9 cellular contexts compared by ENCODE assay signal in genomic region chr1:23216771-23217420, GRCh38. TPM values are rescaled to one million over a fixed set of nuclear protein-coding genes. Genes with fewer than 3 reads are reported as not detected.
DNase-seq lines count a peak whose midpoint lies in the region; ATAC-seq and TF ChIP-seq lines count a peak whose summit lies in the region.
"Had no signal": no experiment of that assay in that cellular context is flagged by ENCODE, and none has a peak within 500 bp of the region (broad histone marks: within the 10 kb centered on the region; RNA-seq: fewer than 3 reads in every experiment).

No MANE protein-coding gene starts in this region.

- TF ChIP-seq CTCF in 22Rv1 (IDR thresholded peaks at IDR 0.05) = peak; percentile 80
- TF ChIP-seq CTCF in activated CD8-positive, alpha-beta T cell treated with anti-CD3 and anti-CD28 coated beads for 36 hours (IDR thresholded peaks at IDR 0.05) = peak; percentile 96
- TF ChIP-seq CTCF in fibroblast of lung (conservative IDR thresholded peaks at IDR 0.05 in 1 of 2, IDR thresholded peaks at IDR 0.05 in 1 of 2; ENCODE audit: low read depth in 1 of 2, low read length in 2 of 2) = peak; percentile 27
- peak; percentile 53 for TF ChIP-seq CTCF in psoas muscle (IDR thresholded peaks at IDR 0.05)

- no peak overlapping the region for H3K27ac Mint-ChIP-seq in activated CD8-positive, alpha-beta T cell treated with anti-CD3 and anti-CD28 coated beads for 36 hours

- intact Hi-C loops in activated CD8-positive, alpha-beta T cell treated with anti-CD3 and anti-CD28 coated beads for 36 hours (cut with micrococcal nuclease) = no loop called here
- intact Hi-C loops in psoas muscle (cut with DNase I) = loop anchor here in 1 of 2 donors (5.0 kb wide), 1 partner anchor 55 kb away; no protein-coding TSS in a partner anchor

- no peaks in the 10 kb centered on the region for H3K9me3 Mint-ChIP-seq in activated CD8-positive, alpha-beta T cell treated with anti-CD3 and anti-CD28 coated beads for 36 hours

- H3K9me3 ChIP-seq in fibroblast of lung (ENCODE audit: control insufficient read depth, insufficient read depth, low read depth, low read length) (no peaks in the 10 kb centered on the region), psoas muscle (no peaks in the 10 kb centered on the region)

- H3K4me3 ChIP-seq in H7 (ENCODE audit: insufficient read depth, low read depth, low read length) (peak overlapping the region; percentile 82), fibroblast of lung (replicated peaks in 1 of 4; ENCODE audit: control extremely low read depth in 1 of 4, insufficient read depth in 1 of 4, low read depth in 3 of 4, low read length in 4 of 4) (peak overlapping the region in 2 of 4 experiments; percentile 14 to 28), psoas muscle (peak overlapping the region; percentile 60)

- DNase-seq in H7 = peak; percentile 95
- peak; percentile 49 for DNase-seq in activated CD8-positive, alpha-beta T cell treated with anti-CD3 and anti-CD28 coated beads for 36 hours
- no peak for DNase-seq in fibroblast of lung (ENCODE audit: low read depth in 2 of 2)
- DNase-seq in psoas muscle = peak in 1 of 2 donors; percentile 19
- DNase-seq in NCI-H2171 treated with DMSO at 0.1 percent for 48 hours (lab: John Stamatoyannopoulos, UW) = no peak
- no peak for DNase-seq in NK-92 (lab: John Stamatoyannopoulos, UW; ENCODE audit: unreplicated experiment)

- H3K79me2 ChIP-seq in fibroblast of lung (ENCODE audit: control insufficient read depth, insufficient read depth, low read length) = no peaks in the 10 kb centered on the region

- CTCF ChIA-PET in activated CD8-positive, alpha-beta T cell treated with anti-CD3 and anti-CD28 coated beads for 36 hours (lab: Charles Lee) = interaction anchor here (0.6 to 2.3 kb wide), 17 partner anchors 8 to 188 kb away, joined by 3 to 10 read pairs (median 3); no protein-coding TSS in a partner anchor

- no peak overlapping the region for H3K27ac ChIP-seq in 22Rv1
- H3K27ac ChIP-seq in fibroblast of lung (ENCODE audit: insufficient read depth, low read length) = no peak overlapping the region
- H3K27ac ChIP-seq in psoas muscle = no peak overlapping the region
- H3K27ac ChIP-seq: epithelial cell of prostate had no signal

- peaks cover 57% of the 10 kb centered on the region for H3K27me3 Mint-ChIP-seq in activated CD8-positive, alpha-beta T cell treated with anti-CD3 and anti-CD28 coated beads for 36 hours

- WGBS in psoas muscle, 3 donors = 1% methylated on average over 28 to 78 of the region's 78 CpGs

- H3K4me2 ChIP-seq in fibroblast of lung (ENCODE audit: extremely low read depth, insufficient read depth, low read length) = peak overlapping the region; percentile 64

- no peaks in the 10 kb centered on the region for H4K20me1 ChIP-seq in fibroblast of lung (ENCODE audit: control insufficient read depth, extremely low read depth, insufficient read depth, low read length)

- H3K4me3 Mint-ChIP-seq in activated CD8-positive, alpha-beta T cell treated with anti-CD3 and anti-CD28 coated beads for 36 hours = no peak overlapping the region

- peak; percentile 88 for ATAC-seq in activated CD8-positive, alpha-beta T cell treated with anti-CD3 and anti-CD28 coated beads for 36 hours
- ATAC-seq in psoas muscle = peak in 1 of 4 donors; percentile 46
- ATAC-seq in GM18502 (IDR thresholded peaks at IDR 0.05; ENCODE audit: poor library complexity, unreplicated experiment) = no peak

- no peak overlapping the region for H3K9ac ChIP-seq in fibroblast of lung (ENCODE audit: insufficient read depth, low read length)

- H3K4me1 Mint-ChIP-seq in activated CD8-positive, alpha-beta T cell treated with anti-CD3 and anti-CD28 coated beads for 36 hours (ENCODE audit: low read depth) = peaks cover 6% of the 10 kb centered on the region

- POLR2A ChIA-PET in activated CD8-positive, alpha-beta T cell treated with anti-CD3 and anti-CD28 coated beads for 36 hours (lab: Charles Lee) = no interaction called here

- H3K4me1 ChIP-seq in fibroblast of lung (ENCODE audit: control insufficient read depth, extremely low read depth, insufficient read depth, low read length) (no peaks in the 10 kb centered on the region), psoas muscle (no peaks in the 10 kb centered on the region)

- H3K36me3 ChIP-seq in H7 (replicated peaks; ENCODE audit: control insufficient read depth, insufficient read depth, low read length) = no peaks in the 10 kb centered on the region
- no peaks in the 10 kb centered on the region for H3K36me3 ChIP-seq in fibroblast of lung (ENCODE audit: control insufficient read depth, insufficient read depth, low read length)
- H3K36me3 ChIP-seq in psoas muscle (ENCODE audit: insufficient read depth in 1 of 2, low read depth in 1 of 2) = no peaks in the 10 kb centered on the region

- no peak overlapping the region for H2AFZ ChIP-seq in fibroblast of lung (ENCODE audit: low read length)

- H3K36me3 Mint-ChIP-seq in activated CD8-positive, alpha-beta T cell treated with anti-CD3 and anti-CD28 coated beads for 36 hours (ENCODE audit: low read depth) = no peaks in the 10 kb centered on the region

- peaks cover 22% of the 10 kb centered on the region for H3K27me3 ChIP-seq in H7 (ENCODE audit: control insufficient read depth, insufficient read depth, low read length)
- H3K27me3 ChIP-seq in fibroblast of lung (ENCODE audit: control insufficient read depth, insufficient read depth, low read length) = peaks cover 46% of the 10 kb centered on the region
- H3K27me3 ChIP-seq in psoas muscle (ENCODE audit: insufficient read depth in 3 of 3, low read length in 2 of 3) = peaks cover 2 to 68% (median 13%) of the 10 kb centered on the region in 3 donors

RNA-seq across cellular contexts. Expression of gene HTR1D, which starts 0.4 kb away (rescaled TPM):
- 3.9 and 4.1 TPM in 2 replicates for total RNA-seq in H7 (2014; rRNA removed; shearing (Covaris generic))
- total RNA-seq in activated CD8-positive, alpha-beta T cell treated with anti-CD3 and anti-CD28 coated beads for 36 hours = not detected
- total RNA-seq in fibroblast of lung (not detected in 2 replicates), psoas muscle (not detected)
- polyA plus RNA-seq in fibroblast of lung (not detected in 2 replicates), psoas muscle (under 1 TPM in 2 of 3 donors, not detected in 1; 0.03 to 0.06 TPM)
- polyA plus RNA-seq in fibroblast of lung (2012) = not detected in 2 replicates
- polyA minus RNA-seq in fibroblast of lung (ENCODE audit: low replicate concordance) = not detected in 2 replicates

RNA-seq across cellular contexts. Expression of gene LUZP1, which starts 48.2 kb away (rescaled TPM):
- 29.9 and 30.9 TPM in 2 replicates for total RNA-seq in H7 (2014; rRNA removed; shearing (Covaris generic))
- total RNA-seq in activated CD8-positive, alpha-beta T cell treated with anti-CD3 and anti-CD28 coated beads for 36 hours = 10 to 100 TPM; 14.9 to 16.0 TPM
- total RNA-seq in fibroblast of lung (15.7 and 18.8 TPM in 2 replicates), psoas muscle (10 to 100 TPM in 2 of 4 donors, 1 to 10 TPM in 2; 7.4 to 13.4 (median 10.2) TPM)
- polyA plus RNA-seq in fibroblast of lung (23.7 and 27.2 TPM in 2 replicates), psoas muscle (1 to 10 TPM; 1.5 to 6.6 (median 4.6) TPM)
- 17.7 and 23.6 TPM in 2 replicates for polyA plus RNA-seq in fibroblast of lung (2012)
- 34.6 and 36.6 TPM in 2 replicates for polyA minus RNA-seq in fibroblast of lung (ENCODE audit: low replicate concordance)

Comparison
In these comparisons a context has a peak if more than half of its experiments do, and no peak if none do; other contexts are left out.
1. CTCF ChIP-seq: peak in every context shown above with its lines; median percentile 96 in activated CD8-positive, alpha-beta T cell treated with anti-CD3 and anti-CD28 coated beads for 36 hours; 80 in 22Rv1; 53 in psoas muscle; 27 in fibroblast of lung.
2. DNase-seq: peak in H7 (single experiment) and activated CD8-positive, alpha-beta T cell treated with anti-CD3 and anti-CD28 coated beads for 36 hours (single experiment); none in fibroblast of lung (0 of 2), NCI-H2171 treated with DMSO at 0.1 percent for 48 hours (single experiment) and NK-92 (single experiment).